8 cellular contexts compared by ENCODE assay signal in the genomic region with DNA sequence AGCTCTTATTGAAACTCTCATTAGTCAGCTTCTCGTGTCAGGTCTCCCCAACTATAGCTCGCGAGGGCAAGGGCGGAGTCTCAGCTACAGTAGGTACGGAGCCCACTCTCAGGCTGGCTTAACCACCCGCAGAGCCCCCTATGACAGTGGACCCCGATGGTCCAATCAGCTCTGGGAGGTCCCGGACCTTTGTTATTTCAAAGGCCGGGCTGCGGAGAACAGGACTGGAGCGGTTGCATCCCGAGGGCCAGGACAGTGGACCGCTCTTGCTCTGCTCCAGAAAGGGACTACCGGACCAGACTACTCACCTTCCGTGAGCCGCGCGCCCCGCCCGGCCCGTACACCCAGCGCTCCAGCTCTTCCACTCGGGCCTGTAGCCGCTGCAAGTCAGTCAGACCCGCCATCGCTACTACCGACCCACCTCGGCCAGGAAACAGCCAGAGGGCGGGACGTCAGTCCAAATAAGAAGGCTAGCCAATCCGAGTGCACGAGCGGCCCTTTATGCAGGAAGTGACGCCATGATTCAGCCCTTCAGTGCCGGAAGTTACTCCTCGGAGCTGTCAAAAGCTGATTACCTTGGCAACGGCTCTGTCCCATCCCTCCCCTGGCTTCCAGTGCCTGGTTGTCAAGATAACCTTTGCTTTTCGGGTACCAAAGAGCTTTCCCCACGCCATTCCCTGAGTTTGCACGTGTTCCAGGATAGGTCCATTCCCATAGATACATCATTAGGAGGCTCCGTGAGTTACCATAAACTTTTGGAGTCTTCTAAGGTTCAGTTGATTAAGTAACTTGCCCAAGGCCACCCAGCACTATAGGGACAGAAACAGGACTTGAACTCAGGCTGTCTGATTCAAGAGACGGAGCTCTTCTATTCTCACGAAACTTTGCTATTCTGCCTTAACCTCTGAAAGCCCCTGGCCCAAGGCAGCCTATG. TPM values are rescaled to one million over a fixed set of nuclear protein-coding genes. Genes with fewer than 3 reads are reported as not detected.
A peak's percentile ranks its signal among the peaks of the same experiment; 100 is the strongest.
DNase-seq lines count a peak whose midpoint lies in the region; ATAC-seq, FAIRE-seq and TF ChIP-seq lines count a peak whose summit lies in the region.

A gene (minus strand): TSS at position 435 of the 934 bp plus-strand sequence. CDS start 31 bp downstream, at position 404.

- peak within 1 kb of the TSS in 1 of 2 donors; percentile 39 for H3K27ac ChIP-seq in mucosa of rectum (ENCODE audit: low read depth in 2 of 2, low read length in 2 of 2)

- H3K4me3 ChIP-seq in epithelial cell of proximal tubule (ENCODE audit: low read depth, low read length) (peak within 1 kb of the TSS; percentile 67), mucosa of rectum (ENCODE audit: low read length in 2 of 2) (peak within 1 kb of the TSS; percentile 83 to 87)

- FAIRE-seq in D721Med (lab: Jason Lieb, UNC): peak; percentile 88

- ATAC-seq in GM21515 (IDR thresholded peaks at IDR 0.05; ENCODE audit: unreplicated experiment): peak; percentile 95

- no peaks in the 10 kb centered on the region for H3K9me3 ChIP-seq in mucosa of rectum (ENCODE audit: control insufficient read depth in 2 of 2, low read length in 2 of 2)

- peak; percentile 96 for DNase-seq in D721Med (ENCODE audit: insufficient read length, low spot score)
- DNase-seq in HuH-7 (ENCODE audit: low spot score): peak; percentile 96
- DNase-seq in OCI-M1 (lab: John Stamatoyannopoulos, UW): peak; percentile 97
- peak; percentile 87 for DNase-seq in activated T-cell treated with anti-CD3 and anti-CD28 coated beads for 24 hours (ENCODE audit: low read depth)
- DNase-seq in epithelial cell of proximal tubule (ENCODE audit: low read depth): peak; percentile 51
- peak; percentile 91 for DNase-seq in stimulated activated CD8-positive, alpha-beta memory T cell treated with anti-CD3 and anti-CD28 coated beads, Interleukin-4, amount 100 ng/mL, for 48 hours

- H3K4me1 ChIP-seq in mucosa of rectum (ENCODE audit: control insufficient read depth in 2 of 2, insufficient read depth in 2 of 2, low read length in 2 of 2): peaks cover 10 to 11% of the 10 kb centered on the region in 2 donors

- peaks cover 23 to 24% of the 10 kb centered on the region in 2 donors for H3K36me3 ChIP-seq in mucosa of rectum (ENCODE audit: control insufficient read depth in 2 of 2, insufficient read depth in 2 of 2, low read length in 2 of 2)

- no peak for TF ChIP-seq CTCF in D721Med (IDR thresholded peaks at IDR 0.05; ENCODE audit: insufficient read depth, missing control alignments)
- no peak for TF ChIP-seq CTCF in epithelial cell of proximal tubule (conservative IDR thresholded peaks at IDR 0.05; ENCODE audit: low read depth, low read length)

- peaks cover 28 to 33% of the 10 kb centered on the region in 2 donors for H3K27me3 ChIP-seq in mucosa of rectum (ENCODE audit: control insufficient read depth in 2 of 2, insufficient read depth in 2 of 2, low read length in 2 of 2)

- peak within 1 kb of the TSS; percentile 79 to 86 for H3K9ac ChIP-seq in mucosa of rectum (ENCODE audit: low read depth in 1 of 2, low read length in 2 of 2)

RNA-seq across cellular contexts. Expression of the gene that starts here (rescaled TPM):
- total RNA-seq in epithelial cell of proximal tubule: 90.6 and 150 TPM in 2 replicates
